9 cellular contexts compared by ENCODE assay signal in genomic region chr9:121359358-121360294, GRCh38. TPM values are rescaled to one million over a fixed set of nuclear protein-coding genes. Genes with fewer than 3 reads are reported as not detected.
DNase-seq lines count a peak whose midpoint lies in the region; ATAC-seq and TF ChIP-seq lines count a peak whose summit lies in the region.
"Had no signal": no experiment of that assay in that cellular context is flagged by ENCODE, and none has a peak within 500 bp of the region (broad histone marks: within the 10 kb centered on the region; RNA-seq: fewer than 3 reads in every experiment).

No MANE protein-coding gene starts in this region.

- TF ChIP-seq POLR2A in esophagus muscularis mucosa (IDR thresholded peaks at IDR 0.05; ENCODE audit: low read depth) (no peak), gastrocnemius medialis (IDR thresholded peaks at IDR 0.05) (no peak)

- H3K27me3 Mint-ChIP-seq in naive thymus-derived CD4-positive, alpha-beta T cell: no peaks in the 10 kb centered on the region

- H3K27ac ChIP-seq in esophagus muscularis mucosa (replicated peaks in 1 of 4): peak overlapping the region; percentile 94 to 97 (median 96)
- peak overlapping the region; percentile 94 to 99 (median 96) for H3K27ac ChIP-seq in gastrocnemius medialis
- no peak overlapping the region for H3K27ac ChIP-seq in naive thymus-derived CD4-positive, alpha-beta T cell (ENCODE audit: low read depth, low read length)

- H3K9me3 Mint-ChIP-seq in naive thymus-derived CD4-positive, alpha-beta T cell: no peaks in the 10 kb centered on the region

- peak overlapping the region in 3 of 9 donors; percentile 29 to 86 (median 46) for H3K27ac Mint-ChIP-seq in naive thymus-derived CD4-positive, alpha-beta T cell

- intact Hi-C loops in esophagus muscularis mucosa (cut with DNase I) (no loop called here), gastrocnemius medialis (cut with DNase I; ENCODE audit: low total_unique reads) (loop anchor here (5.0 to 10.0 kb wide), 2 partner anchors 245 to 383 kb away; no protein-coding TSS in a partner anchor)
- intact Hi-C loops in naive thymus-derived CD4-positive, alpha-beta T cell (cut with micrococcal nuclease): loop anchor here in 1 of 2 donors (1.0 kb wide), 1 partner anchor 10 kb away; no protein-coding TSS in a partner anchor

- WGBS in esophagus muscularis mucosa: 80% methylated on average over 3 of the region's 3 CpGs

- H3K27me3 ChIP-seq in esophagus muscularis mucosa: no peaks in the 10 kb centered on the region
- no peaks in the 10 kb centered on the region for H3K27me3 ChIP-seq in gastrocnemius medialis
- H3K27me3 ChIP-seq in naive thymus-derived CD4-positive, alpha-beta T cell (ENCODE audit: control insufficient read depth in 2 of 2, insufficient read depth in 2 of 2, low read length in 2 of 2): no peaks in the 10 kb centered on the region

- peak; percentile 39 for DNase-seq in NCI-H2029 (lab: John Stamatoyannopoulos, UW)
- DNase-seq in esophagus muscularis mucosa (ENCODE audit: extremely low spot score): no peak
- no peak for DNase-seq in gastrocnemius medialis
- no peak for DNase-seq in naive thymus-derived CD4-positive, alpha-beta T cell
- no peak for DNase-seq in NCI-H1436 treated with DMSO at 0.1 percent for 48 hours (lab: John Stamatoyannopoulos, UW)
- DNase-seq: NCI-H226 had no signal

- TF ChIP-seq CTCF in esophagus muscularis mucosa (IDR thresholded peaks at IDR 0.05) (no peak), gastrocnemius medialis (IDR thresholded peaks at IDR 0.05 in 4 of 5, conservative IDR thresholded peaks at IDR 0.05 in 1 of 5) (no peak)

- POLR2A ChIA-PET in naive thymus-derived CD4-positive, alpha-beta T cell (lab: Charles Lee): no interaction called here

- CTCF ChIA-PET in naive thymus-derived CD4-positive, alpha-beta T cell (lab: Charles Lee): no interaction called here

- peak overlapping the region in 1 of 10 donors; percentile 53 for H3K4me3 Mint-ChIP-seq in naive thymus-derived CD4-positive, alpha-beta T cell

- H3K4me3 ChIP-seq in esophagus muscularis mucosa: no peak overlapping the region
- peak overlapping the region in 1 of 4 donors; percentile 8 for H3K4me3 ChIP-seq in gastrocnemius medialis
- no peak overlapping the region for H3K4me3 ChIP-seq in naive thymus-derived CD4-positive, alpha-beta T cell (ENCODE audit: low read length)

- ATAC-seq in GM18909 (IDR thresholded peaks at IDR 0.05; ENCODE audit: poor library complexity, unreplicated experiment) (peak; percentile 20), gastrocnemius medialis (peak; percentile 79 to 87), HG03457 (IDR thresholded peaks at IDR 0.05; ENCODE audit: unreplicated experiment) (no peak), HG02798 (IDR thresholded peaks at IDR 0.05; ENCODE audit: poor library complexity, unreplicated experiment) (no peak)
- no peak for ATAC-seq in naive thymus-derived CD4-positive, alpha-beta T cell

- in situ Hi-C loops in gastrocnemius medialis (cut with MboI; ENCODE audit: low sequenced_read_pairs in 4 of 4): loop anchor here in 1 of 4 donors (10.0 kb wide), 1 partner anchor 75 kb away; no protein-coding TSS in a partner anchor

- H3K36me3 ChIP-seq in esophagus muscularis mucosa: peaks cover 0 to 26% (median 18%) of the 10 kb centered on the region in 4 donors
- H3K36me3 ChIP-seq in gastrocnemius medialis: peaks cover 0 to 18% of the 10 kb centered on the region in 2 donors
- H3K36me3 ChIP-seq in naive thymus-derived CD4-positive, alpha-beta T cell (ENCODE audit: control insufficient read depth in 2 of 3, insufficient read depth in 3 of 3, low read length in 3 of 3): no peaks in the 10 kb centered on the region

- H3K36me3 Mint-ChIP-seq in naive thymus-derived CD4-positive, alpha-beta T cell: peaks cover 0 to 15% (median 9%) of the 10 kb centered on the region in 5 donors

- no peak for TF ChIP-seq EP300 in esophagus muscularis mucosa (IDR thresholded peaks at IDR 0.05)

- peaks cover 7 to 55% (median 19%) of the 10 kb centered on the region in 7 donors for H3K4me1 Mint-ChIP-seq in naive thymus-derived CD4-positive, alpha-beta T cell

- H3K9me3 ChIP-seq in esophagus muscularis mucosa: no peaks in the 10 kb centered on the region
- no peaks in the 10 kb centered on the region for H3K9me3 ChIP-seq in gastrocnemius medialis
- H3K9me3 ChIP-seq in naive thymus-derived CD4-positive, alpha-beta T cell (ENCODE audit: control insufficient read depth in 2 of 3, low read length in 3 of 3): no peaks in the 10 kb centered on the region

- peaks cover 94 to 100% (median 98%) of the 10 kb centered on the region in 4 donors for H3K4me1 ChIP-seq in esophagus muscularis mucosa
- H3K4me1 ChIP-seq in gastrocnemius medialis: peaks cover 68 to 80% of the 10 kb centered on the region in 2 donors
- H3K4me1 ChIP-seq in naive thymus-derived CD4-positive, alpha-beta T cell (ENCODE audit: control insufficient read depth in 2 of 2, insufficient read depth in 2 of 2, low read length in 2 of 2): peaks cover 11 to 83% of the 10 kb centered on the region in 2 donors

RNA-seq across cellular contexts. Expression of gene STOM, which starts 10.4 kb away (rescaled TPM):
- 100 to 1,000 TPM; 250 to 554 (median 444) TPM for total RNA-seq in esophagus muscularis mucosa
- 10 to 100 TPM; 60.0 to 89.5 (median 76.3) TPM for total RNA-seq in gastrocnemius medialis
- total RNA-seq in naive thymus-derived CD4-positive, alpha-beta T cell: 10 to 100 TPM in 4 of 5 experiments, 1 to 10 TPM in 1; 8.8 to 59.8 (median 16.1) TPM
- 10 to 100 TPM; 13.0 to 13.3 TPM for polyA plus RNA-seq in naive thymus-derived CD4-positive, alpha-beta T cell

Comparison
In these comparisons a context has a peak if more than half of its experiments do, and no peak if none do; other contexts are left out.
1. ATAC-seq: peak in GM18909 (single experiment) and gastrocnemius medialis (2 of 2); none in HG03457 (single experiment), naive thymus-derived CD4-positive, alpha-beta T cell (single experiment) and HG02798 (single experiment).